Comparison of ENCODE assay signal across 2 cellular contexts in genomic region chr9:110081395-110081794, GRCh38.
TF ChIP-seq lines count a peak whose summit lies in the region.

No MANE protein-coding gene starts in this region.

TF ChIP-seq in HepG2, 621 proteins besides CTCF, POLR2A, EP300 and RAD21 (continued from another document):
- TF ChIP-seq MLXIP (CRISPR knock-in tag; IDR thresholded peaks at IDR 0.05; ENCODE audit: borderline replicate concordance) (no peak), POLR2G (IDR thresholded peaks at IDR 0.05; ENCODE audit: low read depth, low read length) (no peak), NBN (conservative IDR thresholded peaks at IDR 0.05) (no peak), STAT5B (CRISPR knock-in tag; IDR thresholded peaks at IDR 0.05) (no peak), E2F1 (CRISPR knock-in tag; IDR thresholded peaks at IDR 0.05) (no peak), ZNF253 (CRISPR knock-in tag; IDR thresholded peaks at IDR 0.05; ENCODE audit: borderline replicate concordance) (no peak)
TF ChIP-seq in HepG2: peak in this region for 0.

TF ChIP-seq in H1, 55 proteins besides CTCF, POLR2A, EP300 and RAD21 (continued from another document):
- TF ChIP-seq E2F6 (IDR thresholded peaks at IDR 0.05): no peak
- TF ChIP-seq KDM5A (IDR thresholded peaks at IDR 0.05; ENCODE audit: low read length): no peak
- TF ChIP-seq JUN (IDR thresholded peaks at IDR 0.05; ENCODE audit: low read depth, low read length): no peak
